8 cellular contexts compared by ENCODE assay signal in the genomic region with DNA sequence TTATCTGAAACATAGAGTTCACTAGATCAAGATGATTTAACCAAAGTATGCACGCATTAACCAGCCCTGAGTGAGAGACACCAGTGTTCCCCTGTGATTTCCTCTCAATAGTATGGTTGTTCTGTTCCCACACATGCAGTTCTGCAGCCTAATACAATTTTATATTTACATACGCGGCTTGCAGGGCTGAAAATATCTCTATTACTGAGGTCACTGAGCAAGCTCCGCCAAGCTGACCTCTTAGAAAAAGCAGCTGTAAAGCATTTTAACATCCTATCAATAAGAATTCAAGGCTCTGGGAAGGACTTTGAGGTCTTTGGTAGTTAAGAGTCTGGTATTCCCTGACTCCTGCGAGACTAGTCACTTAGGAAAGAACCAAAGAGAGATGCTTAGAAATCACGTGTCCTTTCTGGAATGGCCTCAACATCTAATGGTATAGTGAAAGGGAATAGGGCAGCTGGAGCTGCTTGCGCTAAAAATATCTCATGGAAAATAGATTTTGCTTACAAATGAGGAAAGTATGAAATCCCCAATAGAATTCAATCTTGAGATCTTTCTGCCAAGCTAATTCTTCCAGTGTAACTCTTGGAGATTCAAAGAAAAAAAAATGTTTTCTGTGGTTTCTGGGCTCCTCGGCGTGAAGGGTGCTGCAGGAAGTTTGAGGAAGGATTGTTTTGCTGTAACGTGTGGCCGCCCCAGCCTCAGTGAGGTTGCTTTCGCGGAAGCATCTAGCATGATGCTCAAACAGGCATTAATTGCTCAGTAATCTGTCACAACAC. TPM values are rescaled to one million over a fixed set of nuclear protein-coding genes. Genes with fewer than 3 reads are reported as not detected.
DNase-seq lines count a peak whose midpoint lies in the region; ATAC-seq and TF ChIP-seq lines count a peak whose summit lies in the region.

No MANE protein-coding gene starts in this region.

- ATAC-seq in GM19043 (IDR thresholded peaks at IDR 0.05; ENCODE audit: low read depth, unreplicated experiment), result peak; percentile 72
- ATAC-seq in left lung, result peak; percentile 60
- ATAC-seq in upper lobe of right lung, result no peak

- intact Hi-C loops in left lung (cut with DNase I) (no loop called here), upper lobe of right lung (cut with DNase I) (no loop called here), A673 (cut with micrococcal nuclease; ENCODE audit: unreplicated experiment) (no loop called here)

- no peaks in the 10 kb centered on the region for H3K9me3 Mint-ChIP-seq in activated naive CD8-positive, alpha-beta T cell (ENCODE audit: low read depth)

- H3K4me3 ChIP-seq in left lung, result peak overlapping the region in 1 of 2 donors; percentile 2
- peak overlapping the region; percentile 28 for H3K4me3 ChIP-seq in upper lobe of right lung
- H3K4me3 ChIP-seq in A673 (ENCODE audit: low read depth, low read length, poor library complexity, severe bottlenecking), result no peak overlapping the region

- H3K4me1 ChIP-seq in left lung, result peaks cover 6 to 13% of the 10 kb centered on the region in 2 donors
- H3K4me1 ChIP-seq in upper lobe of right lung, result peaks cover 7% of the 10 kb centered on the region
- H3K4me1 ChIP-seq in A673 (ENCODE audit: insufficient read depth, low read length, poor library complexity, severe bottlenecking), result no peaks in the 10 kb centered on the region

- peak; percentile 20 for DNase-seq in A172 (ENCODE audit: low spot score)
- peak; percentile 76 for DNase-seq in LHCN-M2 (ENCODE audit: low read depth)
- DNase-seq in left lung, result peak; percentile 40 to 71
- DNase-seq in upper lobe of right lung, result no peak
- no peak for DNase-seq in A673 (ENCODE audit: low spot score)
- no peak for DNase-seq in stimulated activated CD4-positive, alpha-beta T cell treated with anti-CD3 and anti-CD28 coated beads, Interleukin-2, amount 100 ng/mL, for 48 hours

- CTCF ChIA-PET in A673 (lab: Charles Lee), result no interaction called here

- BruUV-seq in A673 (replicated peaks; lab: Mats Ljungman, UMichigan), result no TSS peak

- H3K36me3 ChIP-seq in left lung (no peaks in the 10 kb centered on the region), upper lobe of right lung (no peaks in the 10 kb centered on the region), A673 (ENCODE audit: insufficient read depth, low read length, poor library complexity, severe bottlenecking) (no peaks in the 10 kb centered on the region)

- peak overlapping the region; percentile 72 for H3K4me3 Mint-ChIP-seq in activated naive CD8-positive, alpha-beta T cell

- H3K27me3 ChIP-seq in left lung, result no peaks in the 10 kb centered on the region
- no peaks in the 10 kb centered on the region for H3K27me3 ChIP-seq in upper lobe of right lung
- no peaks in the 10 kb centered on the region for H3K27me3 ChIP-seq in A673 (replicated peaks; ENCODE audit: insufficient read depth, low read depth, low read length, poor library complexity)

- H3K27me3 Mint-ChIP-seq in activated naive CD8-positive, alpha-beta T cell, result no peaks in the 10 kb centered on the region

- peaks cover 13% of the 10 kb centered on the region for H3K36me3 Mint-ChIP-seq in activated naive CD8-positive, alpha-beta T cell

- peaks cover 81% of the 10 kb centered on the region for H3K4me1 Mint-ChIP-seq in activated naive CD8-positive, alpha-beta T cell (ENCODE audit: low read depth)

- POLR2A ChIA-PET in A673 (lab: Charles Lee; ENCODE audit: low non-redundant PET), result no interaction called here

- H3K9me3 ChIP-seq in left lung (no peaks in the 10 kb centered on the region), upper lobe of right lung (no peaks in the 10 kb centered on the region), A673 (ENCODE audit: low read depth, low read length, poor library complexity, severe bottlenecking) (no peaks in the 10 kb centered on the region)

- H3K27ac ChIP-seq in left lung, result peak overlapping the region; percentile 49 to 81
- peak overlapping the region; percentile 39 for H3K27ac ChIP-seq in upper lobe of right lung
- no peak overlapping the region for H3K27ac ChIP-seq in A673 (ENCODE audit: low read depth, low read length, poor library complexity, severe bottlenecking)

- H3K27ac Mint-ChIP-seq in activated naive CD8-positive, alpha-beta T cell, result peak overlapping the region; percentile 92

- TF ChIP-seq CTCF in left lung (IDR thresholded peaks at IDR 0.05) (no peak), upper lobe of right lung (IDR thresholded peaks at IDR 0.05) (no peak), A673 (conservative IDR thresholded peaks at IDR 0.05; ENCODE audit: low read depth, low read length) (no peak)

RNA-seq across cellular contexts. Expression of a gene that starts 59.2 kb away (rescaled TPM):
- 22.7 and 37.5 TPM in 2 replicates for total RNA-seq in A172 (2014; rRNA removed; shearing (Covaris generic))
- total RNA-seq in LHCN-M2 (2014; rRNA removed) (39.1 and 65.3 TPM in 2 replicates), left lung (10 to 100 TPM; 17.8 to 47.4 TPM), upper lobe of right lung (35.8 TPM), A673 (2021) (5.1 and 6.1 TPM in 2 replicates)
- 16.1 TPM for polyA plus RNA-seq in LHCN-M2 (2012)

Comparison
In these comparisons a context has a peak if more than half of its experiments do, and no peak if none do; other contexts are left out.
1. DNase-seq: peak in A172 (single experiment), LHCN-M2 (single experiment) and left lung (2 of 2); none in upper lobe of right lung (single experiment), A673 (single experiment) and stimulated activated CD4-positive, alpha-beta T cell treated with anti-CD3 and anti-CD28 coated beads, Interleukin-2, amount 100 ng/mL, for 48 hours (0 of 2).